ENCODE assay signal across 14 cellular contexts in the genomic region with DNA sequence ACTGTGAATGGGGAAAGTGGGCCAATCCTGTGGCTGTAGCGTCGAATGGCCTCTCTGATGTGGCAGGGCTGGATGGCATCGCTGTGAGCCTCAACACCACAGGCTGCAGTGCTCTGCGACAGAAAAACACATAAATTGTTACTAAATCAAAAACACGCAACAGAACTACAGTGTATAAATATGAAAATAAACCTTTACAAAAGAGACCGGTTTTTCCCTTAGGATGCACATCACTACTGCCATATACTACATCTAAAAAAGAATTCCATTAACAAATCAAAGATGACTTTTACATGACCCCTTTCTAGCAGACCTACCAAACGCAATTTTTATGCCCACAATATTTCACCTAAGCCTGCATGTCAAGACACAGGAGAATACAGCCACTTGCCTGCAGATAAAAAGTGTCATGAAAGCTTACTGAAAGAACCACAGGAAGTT.
A peak's percentile ranks its signal among the peaks of the same experiment; 100 is the strongest.
DNase-seq lines count a peak whose midpoint lies in the region; ATAC-seq and TF ChIP-seq lines count a peak whose summit lies in the region.
"Had no signal": no experiment of that assay in that cellular context is flagged by ENCODE, and none has a peak within 500 bp of the region (broad histone marks: within the 10 kb centered on the region; RNA-seq: fewer than 3 reads in every experiment).

No MANE protein-coding gene starts in this region.

- peak; percentile 85 for ATAC-seq in DND-41 (ENCODE audit: insufficient read depth, low read depth)
- peak; percentile 75 to 79 (median 76) for ATAC-seq in natural killer cell
- ATAC-seq: foreskin keratinocyte had no signal

- H3K27me3 Mint-ChIP-seq in T-helper 2 cell treated with Interferon-gamma antibody and Interleukin-4, amounts not matched to agents 5 μg/mL and 100 μg/mL, for 36 hours (ENCODE audit: low read depth), result no peaks in the 10 kb centered on the region
- H3K27me3 Mint-ChIP-seq in natural killer cell (ENCODE audit: low read depth in 2 of 2), result no peaks in the 10 kb centered on the region

- TF ChIP-seq CTCF in DND-41 (IDR thresholded peaks at IDR 0.05; ENCODE audit: borderline replicate concordance, extremely low read depth, low read length, poor library complexity, severe bottlenecking), result no peak
- no peak for TF ChIP-seq CTCF in natural killer cell (IDR thresholded peaks at IDR 0.05)
- TF ChIP-seq CTCF in ascending aorta (IDR thresholded peaks at IDR 0.05), result no peak
- TF ChIP-seq CTCF in GM20000 (IDR thresholded peaks at IDR 0.05; ENCODE audit: extremely low read depth, missing control alignments), result no peak

- H3K4me3 Mint-ChIP-seq in T-helper 2 cell treated with Interferon-gamma antibody and Interleukin-4, amounts not matched to agents 5 μg/mL and 100 μg/mL, for 36 hours, result peak overlapping the region; percentile 83
- H3K4me3 Mint-ChIP-seq in natural killer cell, result peak overlapping the region; percentile 90

- H3K36me3 ChIP-seq in DND-41 (ENCODE audit: insufficient read depth, low read length) (no peaks in the 10 kb centered on the region), ascending aorta (no peaks in the 10 kb centered on the region)

- intact Hi-C loops in natural killer cell (cut with micrococcal nuclease) (no loop called here), ascending aorta (cut with DNase I) (no loop called here)

- H3K4me2 ChIP-seq in DND-41 (ENCODE audit: insufficient read depth, low read length), result peak overlapping the region; percentile 75

- peak overlapping the region; percentile 93 for H3K27ac Mint-ChIP-seq in T-helper 2 cell treated with Interferon-gamma antibody and Interleukin-4, amounts not matched to agents 5 μg/mL and 100 μg/mL, for 36 hours
- H3K27ac Mint-ChIP-seq in natural killer cell, result peak overlapping the region; percentile 94 to 96

- H3K9me3 ChIP-seq in DND-41 (ENCODE audit: insufficient read depth, low read length, severe bottlenecking) (no peaks in the 10 kb centered on the region), ascending aorta (no peaks in the 10 kb centered on the region)

- H3K79me2 ChIP-seq in DND-41 (ENCODE audit: insufficient read depth, low read length), result no peaks in the 10 kb centered on the region
- H3K79me2 ChIP-seq: parathyroid adenoma had no signal

- H3K4me1 Mint-ChIP-seq in T-helper 2 cell treated with Interferon-gamma antibody and Interleukin-4, amounts not matched to agents 5 μg/mL and 100 μg/mL, for 36 hours (ENCODE audit: low read depth), result peaks cover 49% of the 10 kb centered on the region
- H3K4me1 Mint-ChIP-seq in natural killer cell, result peaks cover 17 to 28% of the 10 kb centered on the region in 2 donors

- H3K4me3 ChIP-seq in DND-41 (ENCODE audit: low read depth in 1 of 2, low read length in 2 of 2) (peak overlapping the region; percentile 15 to 55; a peak in 3 of 4 replicates), ascending aorta (no peak overlapping the region)

- H3K27me3 ChIP-seq in DND-41 (ENCODE audit: insufficient read depth, low read length, poor library complexity) (no peaks in the 10 kb centered on the region), ascending aorta (no peaks in the 10 kb centered on the region)
- H3K27me3 ChIP-seq: foreskin keratinocyte had no signal

- peak overlapping the region; percentile 50 for H3K9ac ChIP-seq in DND-41 (ENCODE audit: low read depth, low read length)
- H3K9ac ChIP-seq: parathyroid adenoma had no signal

- no peaks in the 10 kb centered on the region for H3K9me3 Mint-ChIP-seq in T-helper 2 cell treated with Interferon-gamma antibody and Interleukin-4, amounts not matched to agents 5 μg/mL and 100 μg/mL, for 36 hours
- no peaks in the 10 kb centered on the region for H3K9me3 Mint-ChIP-seq in natural killer cell

- peak; percentile 57 for DNase-seq in DND-41
- DNase-seq in T-helper 2 cell treated with Interferon-gamma antibody and Interleukin-4, amounts not matched to agents 5 μg/mL and 100 μg/mL, for 36 hours (ENCODE audit: low spot score), result no peak
- DNase-seq in activated effector memory CD4-positive, alpha-beta T cell treated with Interleukin-2 at 50 U/mL for 16 hours, result peak; percentile 29
- no peak for DNase-seq in natural killer cell
- no peak for DNase-seq in ascending aorta (ENCODE audit: low spot score in 2 of 2)
- DNase-seq in GM20000 (ENCODE audit: low spot score), result no peak
- DNase-seq in NCI-H2081 (lab: John Stamatoyannopoulos, UW), result no peak
- no peak for DNase-seq in DMS 273 treated with DMSO at 0.1 percent for 48 hours (lab: John Stamatoyannopoulos, UW)
- DNase-seq: amniotic stem cell, foreskin keratinocyte, midbrain, NCI-H1092, NCI-H226 had no signal

- peak overlapping the region; percentile 74 for H3K27ac ChIP-seq in DND-41 (ENCODE audit: low read length)
- no peak overlapping the region for H3K27ac ChIP-seq in ascending aorta
- H3K27ac ChIP-seq: foreskin keratinocyte, parathyroid adenoma had no signal

- H2AFZ ChIP-seq in DND-41 (ENCODE audit: low read depth, low read length), result peak overlapping the region; percentile 82
- H2AFZ ChIP-seq: parathyroid adenoma had no signal

- peaks cover 15% of the 10 kb centered on the region for H3K36me3 Mint-ChIP-seq in T-helper 2 cell treated with Interferon-gamma antibody and Interleukin-4, amounts not matched to agents 5 μg/mL and 100 μg/mL, for 36 hours (ENCODE audit: low read depth)
- H3K36me3 Mint-ChIP-seq in natural killer cell, result no peaks in the 10 kb centered on the region

- H3K4me1 ChIP-seq in DND-41 (ENCODE audit: insufficient read depth, low read length) (peaks cover 52% of the 10 kb centered on the region), ascending aorta (no peaks in the 10 kb centered on the region)
- H3K4me1 ChIP-seq: foreskin keratinocyte, parathyroid adenoma had no signal

- H4K20me1 ChIP-seq in DND-41 (ENCODE audit: insufficient read depth, low read length), result no peaks in the 10 kb centered on the region

Comparison
In these comparisons a context has a peak if more than half of its experiments do, and no peak if none do; other contexts are left out.
1. DNase-seq: peak in DND-41 (single experiment) and activated effector memory CD4-positive, alpha-beta T cell treated with Interleukin-2 at 50 U/mL for 16 hours (single experiment); none in T-helper 2 cell treated with Interferon-gamma antibody and Interleukin-4, amounts not matched to agents 5 μg/mL and 100 μg/mL, for 36 hours (single experiment), natural killer cell (single experiment), ascending aorta (0 of 2), GM20000 (single experiment), NCI-H2081 (0 of 2) and DMS 273 treated with DMSO at 0.1 percent for 48 hours (single experiment).
2. H3K4me3 ChIP-seq: peak in DND-41 (2 of 2); none in ascending aorta (0 of 2).